Comparison of ENCODE assay signal across 23 cellular contexts in the genomic region with DNA sequence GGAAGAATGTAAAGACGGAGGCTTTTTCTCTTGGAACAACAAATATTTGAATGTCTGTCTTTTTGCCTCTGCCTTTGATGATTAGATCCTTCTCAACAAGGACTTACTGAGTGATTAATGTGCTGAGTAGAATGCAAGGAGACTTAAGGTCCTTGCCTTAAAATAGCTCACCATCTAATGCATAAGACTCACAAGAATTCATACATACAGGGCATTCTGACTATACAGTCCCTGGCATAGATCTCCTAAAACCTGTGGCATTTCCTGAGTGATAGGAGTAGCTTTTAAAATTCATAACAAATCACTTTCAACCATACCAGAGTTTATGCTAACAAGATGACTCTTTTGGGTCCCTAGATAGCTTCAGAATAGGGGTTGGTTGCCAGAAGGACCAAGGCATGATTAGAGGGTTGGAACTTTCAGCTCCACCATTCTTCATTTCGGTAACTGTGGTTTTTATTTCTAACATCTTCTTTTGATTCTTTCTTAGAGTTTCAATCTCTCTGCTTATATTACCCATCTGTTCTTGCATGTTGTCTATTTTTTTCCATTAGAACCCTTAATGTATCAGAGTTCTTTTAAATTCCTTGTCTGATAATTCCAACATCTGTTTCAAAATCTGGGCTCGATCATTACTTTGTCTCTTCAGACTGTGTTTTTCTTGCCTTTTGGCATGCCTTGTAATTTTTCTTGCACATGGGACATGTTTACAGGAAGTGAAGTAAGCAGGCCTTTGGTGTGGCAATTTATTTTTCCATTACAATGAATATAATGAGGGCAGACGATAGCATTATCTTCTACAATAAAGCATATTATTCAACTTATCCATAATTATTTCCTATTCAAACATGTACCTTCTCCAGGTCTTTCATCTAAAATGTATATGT. TPM values are rescaled to one million over a fixed set of nuclear protein-coding genes. Genes with fewer than 3 reads are reported as not detected.
A peak's percentile ranks its signal among the peaks of the same experiment; 100 is the strongest.
DNase-seq lines count a peak whose midpoint lies in the region; ATAC-seq, FAIRE-seq and TF ChIP-seq lines count a peak whose summit lies in the region.
"Had no signal": no experiment of that assay in that cellular context is flagged by ENCODE, and none has a peak within 500 bp of the region (broad histone marks: within the 10 kb centered on the region; RNA-seq: fewer than 3 reads in every experiment).

No MANE protein-coding gene starts in this region.

- intact Hi-C loops in pancreas (cut with DNase I) = no loop called here

- WGBS in pancreas, 2 donors = 55 to 64% methylated on average over 4 of the region's 4 CpGs

- no peak for TF ChIP-seq CTCF in pancreas (IDR thresholded peaks at IDR 0.05)

- DNase-seq in AG08395 (ENCODE audit: low spot score) (peak; percentile 18), HT1080 (ENCODE audit: low read depth) (peak; percentile 2), fibroblast of peridontal ligament (ENCODE audit: extremely low read depth) (peak; percentile 56), pancreas (no peak), pons (ENCODE audit: low spot score) (no peak), NCI-H2171 treated with DMSO at 0.1 percent for 48 hours (lab: John Stamatoyannopoulos, UW) (no peak), DMS79 treated with DMSO at 0.1 percent for 48 hours (lab: John Stamatoyannopoulos, UW) (no peak)
- no peak for DNase-seq in activated CD8-positive, alpha-beta memory T cell treated with anti-CD3 and anti-CD28 coated beads, Interleukin-2, amount 50 U/mL, for 4 hours
- DNase-seq: activated CD8-positive, alpha-beta memory T cell treated with anti-CD3 and anti-CD28 coated beads for 24 hours; DND-41; effector CD4-positive, alpha-beta T cell; left cardiac atrium; NCI-H1092 treated with DMSO at 0.1 percent for 48 hours; NCI-H2171; NCI-H82; PC-9; upper lobe of left lung had no signal

- peak in 3 of 4 donors; percentile 34 to 51 (median 44) for ATAC-seq in pancreas
- ATAC-seq: GM23338 had no signal

- no peak for FAIRE-seq in pancreas (lab: Jason Lieb, UNC)
- FAIRE-seq: GM18507 had no signal

- peaks cover 0 to 8% (median 7%) of the 10 kb centered on the region in 3 donors for H3K4me1 ChIP-seq in pancreas

- H3K27me3 ChIP-seq in pancreas = no peaks in the 10 kb centered on the region
- H3K27me3 ChIP-seq: cardiac muscle cell, upper lobe of left lung had no signal

- H3K36me3 ChIP-seq in pancreas = no peaks in the 10 kb centered on the region
- H3K36me3 ChIP-seq: cardiac muscle cell, upper lobe of left lung had no signal

- no peak overlapping the region for H3K27ac ChIP-seq in pancreas
- H3K27ac ChIP-seq: cardiac muscle cell, HL-60, KMS-11, PC-9 had no signal

- no peak overlapping the region for H3K4me3 ChIP-seq in pancreas
- H3K4me3 ChIP-seq: cardiac muscle cell, GM23338, PC-9, upper lobe of left lung had no signal

- H3K9me3 ChIP-seq in pancreas = no peaks in the 10 kb centered on the region
- H3K9me3 ChIP-seq: upper lobe of left lung had no signal

RNA-seq across cellular contexts. Expression of gene STXBP6, which starts 48.6 kb away (rescaled TPM):
- 14.2 and 16.0 TPM in 2 replicates for total RNA-seq in HT1080 (2014; rRNA removed; shearing (Covaris generic))
- polyA plus RNA-seq in HT1080 (2015; cell fraction: cytosol; rRNA removed) = 8.5 and 8.6 TPM in 2 replicates
- polyA plus RNA-seq in HT1080 (2015; cell fraction: nucleus; rRNA removed) = 6.1 and 7.5 TPM in 2 replicates
- 10 to 100 TPM; 20.7 to 28.5 (median 25.0) TPM for total RNA-seq in pancreas
- 10 to 100 TPM in 1 of 2 donors, 1 to 10 TPM in 1; 9.9 to 14.1 TPM for polyA plus RNA-seq in pancreas
- total RNA-seq: activated T-helper 1 cell treated with anti-CD3 and anti-CD28 coated beads, Interleukin-12 subunit alpha, Interleukin-12 subunit beta, Interleukin-2, Interleukin-4 antibody, amounts not matched to agents 30 ng/mL and 10 ng/mL and 1 ng/mL, durations not matched to agents 14 hours and 24 hours and 36 hours had no signal

Comparison
In these comparisons a context has a peak if more than half of its experiments do, and no peak if none do; other contexts are left out.
1. DNase-seq: peak in AG08395 (single experiment), HT1080 (single experiment) and fibroblast of peridontal ligament (single experiment); none in pancreas (0 of 6), pons (single experiment), NCI-H2171 treated with DMSO at 0.1 percent for 48 hours (single experiment), activated CD8-positive, alpha-beta memory T cell treated with anti-CD3 and anti-CD28 coated beads, Interleukin-2, amount 50 U/mL, for 4 hours (single experiment) and DMS79 treated with DMSO at 0.1 percent for 48 hours (single experiment).